ENCODE assay signal across 8 cellular contexts in genomic region chr20:62938105-62938888, GRCh38. TPM values are rescaled to one million over a fixed set of nuclear protein-coding genes. Genes with fewer than 3 reads are reported as not detected.
A peak's percentile ranks its signal among the peaks of the same experiment; 100 is the strongest.
DNase-seq lines count a peak whose midpoint lies in the region; ATAC-seq and TF ChIP-seq lines count a peak whose summit lies in the region.

Gene GID8, plus strand, starts transcription at chr20:62938147. Its CDS starts 3,356 bp downstream, at chr20:62941503.

- no peaks in the 10 kb centered on the region for H3K27me3 Mint-ChIP-seq in naive B cell

- H3K4me2 ChIP-seq in Loucy (ENCODE audit: low read depth, low read length, poor library complexity, severe bottlenecking), result peak within 1 kb of the TSS; percentile 92

- peak; percentile 8 for DNase-seq in NCI-H1092 treated with DMSO at 0.1 percent for 48 hours (lab: John Stamatoyannopoulos, UW)
- DNase-seq in NCI-H1092 (lab: John Stamatoyannopoulos, UW), result no peak
- peak; percentile 50 for DNase-seq in HCEC 1CT
- DNase-seq in activated CD8-positive, alpha-beta memory T cell treated with anti-CD3 and anti-CD28 coated beads, Interleukin-2, amount 50 U/mL, for 48 hours, result peak; percentile 80
- peak; percentile 43 for DNase-seq in fibroblast of gingiva (ENCODE audit: low read depth)
- no peak for DNase-seq in naive B cell

- WGBS in urinary bladder, result under 1% methylated on average over 79 of the region's 79 CpGs

- H3F3A ChIP-seq in Loucy (ENCODE audit: low read depth), result no peaks in the 10 kb centered on the region

- H3K4me1 ChIP-seq in Loucy (ENCODE audit: insufficient read depth, low read length, poor library complexity, severe bottlenecking) (peaks cover 49% of the 10 kb centered on the region), urinary bladder (ENCODE audit: insufficient read depth) (no peaks in the 10 kb centered on the region)

- peak within 1 kb of the TSS; percentile 97 to 99 (median 98) for H3K27ac Mint-ChIP-seq in naive B cell

- H3K9ac ChIP-seq in Loucy (ENCODE audit: low read depth, low read length, poor library complexity, severe bottlenecking), result peak within 1 kb of the TSS; percentile 98

- peaks cover 8% of the 10 kb centered on the region; the same call in 1 of the 2 replicates for H3K36me3 ChIP-seq in Loucy (ENCODE audit: insufficient read depth, low read length)
- no peaks in the 10 kb centered on the region for H3K36me3 ChIP-seq in urinary bladder (ENCODE audit: insufficient read depth)

- peaks cover 75% of the 10 kb centered on the region for H4K20me1 ChIP-seq in Loucy (ENCODE audit: insufficient read depth, low read length, poor library complexity, severe bottlenecking)

- H3K27ac ChIP-seq in urinary bladder (ENCODE audit: low read depth), result peak within 1 kb of the TSS; percentile 97

- H3K4me3 ChIP-seq in Loucy (ENCODE audit: low read length, poor library complexity, severe bottlenecking) (peak within 1 kb of the TSS; percentile 83), urinary bladder (ENCODE audit: low read depth, low read length) (peak within 1 kb of the TSS; percentile 94)

- peak; percentile 51 to 59 for ATAC-seq in naive B cell (ENCODE audit: low read depth in 2 of 2)

- H3K79me2 ChIP-seq in Loucy (ENCODE audit: insufficient read depth, low read length), result peaks cover 96% of the 10 kb centered on the region

- peak within 1 kb of the TSS in 7 of 8 donors; percentile 87 to 99 (median 95) for H3K4me3 Mint-ChIP-seq in naive B cell

- H2AFZ ChIP-seq in Loucy (ENCODE audit: low read length), result peak within 1 kb of the TSS; percentile 77

- H3K9me3 ChIP-seq in Loucy (ENCODE audit: insufficient read depth, low read depth, low read length), result no peaks in the 10 kb centered on the region

- H3K36me3 Mint-ChIP-seq in naive B cell, result peaks cover 7 to 10% of the 10 kb centered on the region in 2 donors

- H3K4me1 Mint-ChIP-seq in naive B cell, result peaks cover 29 to 35% (median 33%) of the 10 kb centered on the region in 3 donors

- H3K9me3 Mint-ChIP-seq in naive B cell, result no peaks in the 10 kb centered on the region

- H3K27me3 ChIP-seq in Loucy (ENCODE audit: insufficient read depth, low read length, poor library complexity, severe bottlenecking), result no peaks in the 10 kb centered on the region

- H3K9me2 ChIP-seq in Loucy (replicated peaks; ENCODE audit: low read depth, low read length), result no peaks in the 10 kb centered on the region

- no peak for TF ChIP-seq CTCF in Loucy (conservative IDR thresholded peaks at IDR 0.05; ENCODE audit: low read length)

RNA-seq across cellular contexts. Expression of gene GID8, which starts in this region (rescaled TPM):
- polyA plus RNA-seq in naive B cell (ENCODE audit: low read depth in 6 of 6) (10 to 100 TPM; 15.7 to 19.7 (median 17.8) TPM), urinary bladder (21.4 TPM)
- 32.0 TPM for total RNA-seq in urinary bladder

Comparison
In these comparisons a context has a peak if more than half of its experiments do, and no peak if none do; other contexts are left out.
1. DNase-seq: peak in NCI-H1092 treated with DMSO at 0.1 percent for 48 hours (single experiment), HCEC 1CT (single experiment), activated CD8-positive, alpha-beta memory T cell treated with anti-CD3 and anti-CD28 coated beads, Interleukin-2, amount 50 U/mL, for 48 hours (single experiment) and fibroblast of gingiva (single experiment); none in NCI-H1092 (single experiment) and naive B cell (single experiment).